12 cellular contexts compared by ENCODE assay signal in the genomic region with DNA sequence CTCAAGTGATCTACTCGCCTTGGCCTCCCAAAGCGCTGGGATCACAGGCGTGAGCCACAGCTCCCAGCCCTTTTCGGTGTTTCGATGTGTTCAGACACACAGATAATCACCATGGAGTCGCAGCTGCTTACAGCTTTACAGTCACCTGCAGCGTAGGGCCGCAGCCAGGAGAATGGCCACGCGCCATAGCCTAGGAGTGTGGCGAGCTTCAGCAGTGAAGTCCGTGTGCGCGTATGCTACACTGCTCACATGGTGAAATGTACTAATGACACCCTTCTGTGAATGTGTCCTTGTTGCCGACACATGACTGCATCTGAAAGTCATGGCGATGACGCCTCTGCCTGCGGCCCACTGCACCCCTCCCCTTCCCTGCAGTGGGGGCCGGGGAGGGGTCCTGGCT.
"Had no signal": no experiment of that assay in that cellular context is flagged by ENCODE, and none has a peak within 500 bp of the region (broad histone marks: within the 10 kb centered on the region; RNA-seq: fewer than 3 reads in every experiment).

No MANE protein-coding gene starts in this region.

- H3K9me3 ChIP-seq: adrenal gland, thyroid gland, vagina had no signal

- DNase-seq: activated naive CD4-positive, alpha-beta T cell treated with anti-CD3 and anti-CD28 coated beads, Interleukin-2, amount 50 U/mL, for 16 hours; dermis blood vessel endothelial cell; endodermal cell; erythroblast; hypothalamus; nephron progenitor cell; stimulated activated CD4-positive, alpha-beta T cell treated with anti-CD3 and anti-CD28 coated beads, Interleukin-4, amount 100 ng/mL, for 4 hours; thyroid gland had no signal

- H3K4me3 ChIP-seq: adrenal gland, thyroid gland, vagina had no signal

- H3K27ac ChIP-seq: adrenal gland, thyroid gland, vagina had no signal

- H3K27ac Mint-ChIP-seq: activated T-helper 2 cell treated with anti-CD3 and anti-CD28 coated beads, Interferon-gamma antibody, Interleukin-2, Interleukin-4, amounts not matched to agents 10 μg/mL and 5 μg/mL and 100 μg/mL, durations not matched to agents 14 hours and 24 hours and 36 hours; endodermal cell; nephron progenitor cell; T-helper 2 cell treated with Interferon-gamma antibody and Interleukin-4, amounts not matched to agents 5 μg/mL and 100 μg/mL, for 36 hours had no signal

- H3K4me1 Mint-ChIP-seq: endodermal cell, nephron progenitor cell had no signal

- H3K4me3 Mint-ChIP-seq: endodermal cell; nephron progenitor cell; T-helper 2 cell treated with Interferon-gamma antibody and Interleukin-4, amounts not matched to agents 5 μg/mL and 100 μg/mL, for 36 hours had no signal

- H3K27me3 ChIP-seq: adrenal gland, thyroid gland, vagina had no signal

- H3K4me1 ChIP-seq: adrenal gland, thyroid gland, vagina had no signal

- H3K9me3 Mint-ChIP-seq: activated T-helper 2 cell treated with anti-CD3 and anti-CD28 coated beads, Interferon-gamma antibody, Interleukin-2, Interleukin-4, amounts not matched to agents 10 μg/mL and 5 μg/mL and 100 μg/mL, durations not matched to agents 14 hours and 24 hours and 36 hours; endodermal cell; nephron progenitor cell; T-helper 2 cell treated with Interferon-gamma antibody and Interleukin-4, amounts not matched to agents 5 μg/mL and 100 μg/mL, for 36 hours had no signal
